In genomic region chr2:150809083-150809482, GRCh38 we compare ENCODE assay signal across 24 cellular contexts.
"Had no signal": no experiment of that assay in that cellular context is flagged by ENCODE, and none has a peak within 500 bp of the region (broad histone marks: within the 10 kb centered on the region; RNA-seq: fewer than 3 reads in every experiment).

No MANE protein-coding gene starts in this region.

- H3K4me1 Mint-ChIP-seq: activated CD4-positive, alpha-beta T cell treated with anti-CD3 and anti-CD28 coated beads, Interleukin-2, amount 10 ng/mL, durations not matched to agents 7 days and 5 days; activated naive CD4-positive, alpha-beta T cell treated with anti-CD3 and anti-CD28 coated beads, Interleukin-2, amount 10 ng/mL, durations not matched to agents 7 days and 5 days; activated naive CD8-positive, alpha-beta T cell treated with anti-CD3 and anti-CD28 coated beads, Interleukin-2, amount 50 U/mL, for 24 hours; central memory CD8-positive, alpha-beta T cell had no signal

- DNase-seq: activated CD4-positive, alpha-beta T cell treated with anti-CD3 and anti-CD28 coated beads, Interleukin-2, amount 10 ng/mL, durations not matched to agents 7 days and 5 days; activated CD4-positive, CD25-positive, alpha-beta regulatory T cell; activated CD8-positive, alpha-beta memory T cell treated with anti-CD3 and anti-CD28 coated beads, Interleukin-2, amount 50 U/mL, for 4 hours; activated effector memory CD4-positive, alpha-beta T cell treated with Interleukin-2 at 50 U/mL for 16 hours; activated naive CD4-positive, alpha-beta T cell treated with anti-CD3 and anti-CD28 coated beads, Interleukin-2, amount 10 ng/mL, durations not matched to agents 7 days and 5 days; activated naive CD8-positive, alpha-beta T cell treated with anti-CD3 and anti-CD28 coated beads, Interleukin-2, amount 50 U/mL, for 24 hours; activated T-cell treated with anti-CD3 and anti-CD28 coated beads, Interleukin-2, amount 50 U/mL, for 48 hours; anterior cingulate cortex; colonic mucosa; endodermal cell; foreskin keratinocyte; hypothalamus; islet precursor cell; left colon; midbrain; nucleus accumbens; stimulated activated naive CD4-positive, alpha-beta T cell treated with Interleukin-2 at 50 U/mL for 16 hours; T-helper 9 cell had no signal

- H3K27ac Mint-ChIP-seq: activated CD4-positive, alpha-beta T cell treated with anti-CD3 and anti-CD28 coated beads, Interleukin-2, amount 10 ng/mL, durations not matched to agents 7 days and 5 days; activated naive CD4-positive, alpha-beta T cell treated with anti-CD3 and anti-CD28 coated beads, Interleukin-2, amount 10 ng/mL, durations not matched to agents 7 days and 5 days; activated naive CD8-positive, alpha-beta T cell treated with anti-CD3 and anti-CD28 coated beads, Interleukin-2, amount 50 U/mL, for 24 hours; endodermal cell had no signal

- H3K27me3 ChIP-seq: colonic mucosa, foreskin keratinocyte, tibial nerve had no signal

- ATAC-seq: activated naive CD8-positive, alpha-beta T cell treated with anti-CD3 and anti-CD28 coated beads, Interleukin-2, amount 50 U/mL, for 24 hours; foreskin keratinocyte; left colon had no signal

- H3K36me3 Mint-ChIP-seq: activated naive CD4-positive, alpha-beta T cell treated with anti-CD3 and anti-CD28 coated beads, Interleukin-2, amount 10 ng/mL, durations not matched to agents 7 days and 5 days; brain had no signal

- H3K4me1 ChIP-seq: colonic mucosa had no signal

- H3K9me3 Mint-ChIP-seq: activated CD4-positive, alpha-beta T cell treated with anti-CD3 and anti-CD28 coated beads, Interleukin-2, amount 10 ng/mL, durations not matched to agents 7 days and 5 days; activated naive CD8-positive, alpha-beta T cell treated with anti-CD3 and anti-CD28 coated beads, Interleukin-2, amount 50 U/mL, for 24 hours; central memory CD8-positive, alpha-beta T cell; endodermal cell; nephron had no signal

- H3K9me3 ChIP-seq: colonic mucosa, tibial nerve had no signal

- H3K4me3 ChIP-seq: colonic mucosa, lung, tibial nerve had no signal

- H3K36me3 ChIP-seq: colonic mucosa, tibial nerve had no signal

- H3K4me3 Mint-ChIP-seq: activated CD4-positive, alpha-beta T cell treated with anti-CD3 and anti-CD28 coated beads, Interleukin-2, amount 10 ng/mL, durations not matched to agents 7 days and 5 days; activated naive CD4-positive, alpha-beta T cell treated with anti-CD3 and anti-CD28 coated beads, Interleukin-2, amount 10 ng/mL, durations not matched to agents 7 days and 5 days; activated naive CD8-positive, alpha-beta T cell treated with anti-CD3 and anti-CD28 coated beads, Interleukin-2, amount 50 U/mL, for 24 hours; brain; central memory CD8-positive, alpha-beta T cell; endodermal cell; nephron had no signal

- H3K27ac ChIP-seq: colonic mucosa, epithelial cell of prostate, foreskin keratinocyte, tibial nerve had no signal

- H3K27me3 Mint-ChIP-seq: activated CD4-positive, alpha-beta T cell treated with anti-CD3 and anti-CD28 coated beads, Interleukin-2, amount 10 ng/mL, durations not matched to agents 7 days and 5 days; activated naive CD4-positive, alpha-beta T cell treated with anti-CD3 and anti-CD28 coated beads, Interleukin-2, amount 10 ng/mL, durations not matched to agents 7 days and 5 days; activated naive CD8-positive, alpha-beta T cell treated with anti-CD3 and anti-CD28 coated beads, Interleukin-2, amount 50 U/mL, for 24 hours; brain; central memory CD8-positive, alpha-beta T cell had no signal
